In the genomic region with DNA sequence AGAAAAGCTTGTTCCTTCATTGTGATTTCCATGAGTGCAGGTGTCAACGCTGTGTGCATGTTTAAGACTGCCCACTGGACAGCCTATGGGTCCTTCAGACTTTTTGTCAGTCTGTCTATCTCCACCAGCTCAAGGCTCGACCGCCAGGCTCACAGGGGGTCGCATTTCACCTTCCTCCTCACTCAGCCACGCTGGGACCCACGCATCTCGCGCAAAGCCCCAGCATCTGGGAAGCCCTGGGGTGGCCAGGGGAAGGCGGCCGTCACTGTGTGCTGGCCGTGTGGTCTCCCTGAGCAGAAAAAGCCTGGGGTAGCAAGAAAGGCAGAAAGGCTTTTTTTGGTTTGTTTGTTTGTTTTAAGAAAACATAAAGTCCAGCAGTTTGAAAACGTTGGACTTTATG, we compare ENCODE assay signal across 2 cellular contexts.
TF ChIP-seq lines count a peak whose summit lies in the region.

No MANE protein-coding gene starts in this region.

TF ChIP-seq in liver, 16 proteins besides CTCF, POLR2A, EP300 and RAD21:
- TF ChIP-seq HNF4A (conservative IDR thresholded peaks at IDR 0.05) = no peak
- no peak for TF ChIP-seq FOXA1 (IDR thresholded peaks at IDR 0.05)
- TF ChIP-seq YY1 (IDR thresholded peaks at IDR 0.05) = no peak
- TF ChIP-seq, protein P1, sequence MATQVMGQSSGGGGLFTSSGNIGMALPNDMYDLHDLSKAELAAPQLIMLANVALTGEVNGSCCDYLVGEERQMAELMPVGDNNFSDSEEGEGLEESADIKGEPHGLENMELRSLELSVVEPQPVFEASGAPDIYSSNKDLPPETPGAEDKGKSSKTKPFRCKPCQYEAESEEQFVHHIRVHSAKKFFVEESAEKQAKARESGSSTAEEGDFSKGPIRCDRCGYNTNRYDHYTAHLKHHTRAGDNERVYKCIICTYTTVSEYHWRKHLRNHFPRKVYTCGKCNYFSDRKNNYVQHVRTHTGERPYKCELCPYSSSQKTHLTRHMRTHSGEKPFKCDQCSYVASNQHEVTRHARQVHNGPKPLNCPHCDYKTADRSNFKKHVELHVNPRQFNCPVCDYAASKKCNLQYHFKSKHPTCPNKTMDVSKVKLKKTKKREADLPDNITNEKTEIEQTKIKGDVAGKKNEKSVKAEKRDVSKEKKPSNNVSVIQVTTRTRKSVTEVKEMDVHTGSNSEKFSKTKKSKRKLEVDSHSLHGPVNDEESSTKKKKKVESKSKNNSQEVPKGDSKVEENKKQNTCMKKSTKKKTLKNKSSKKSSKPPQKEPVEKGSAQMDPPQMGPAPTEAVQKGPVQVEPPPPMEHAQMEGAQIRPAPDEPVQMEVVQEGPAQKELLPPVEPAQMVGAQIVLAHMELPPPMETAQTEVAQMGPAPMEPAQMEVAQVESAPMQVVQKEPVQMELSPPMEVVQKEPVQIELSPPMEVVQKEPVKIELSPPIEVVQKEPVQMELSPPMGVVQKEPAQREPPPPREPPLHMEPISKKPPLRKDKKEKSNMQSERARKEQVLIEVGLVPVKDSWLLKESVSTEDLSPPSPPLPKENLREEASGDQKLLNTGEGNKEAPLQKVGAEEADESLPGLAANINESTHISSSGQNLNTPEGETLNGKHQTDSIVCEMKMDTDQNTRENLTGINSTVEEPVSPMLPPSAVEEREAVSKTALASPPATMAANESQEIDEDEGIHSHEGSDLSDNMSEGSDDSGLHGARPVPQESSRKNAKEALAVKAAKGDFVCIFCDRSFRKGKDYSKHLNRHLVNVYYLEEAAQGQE (IDR thresholded peaks at IDR 0.05) = no peak
- no peak for TF ChIP-seq SP1 (IDR thresholded peaks at IDR 0.05)
- TF ChIP-seq ATF3 (IDR thresholded peaks at IDR 0.05) = no peak
- TF ChIP-seq RXRA (IDR thresholded peaks at IDR 0.05) = no peak
- TF ChIP-seq, protein P2, sequence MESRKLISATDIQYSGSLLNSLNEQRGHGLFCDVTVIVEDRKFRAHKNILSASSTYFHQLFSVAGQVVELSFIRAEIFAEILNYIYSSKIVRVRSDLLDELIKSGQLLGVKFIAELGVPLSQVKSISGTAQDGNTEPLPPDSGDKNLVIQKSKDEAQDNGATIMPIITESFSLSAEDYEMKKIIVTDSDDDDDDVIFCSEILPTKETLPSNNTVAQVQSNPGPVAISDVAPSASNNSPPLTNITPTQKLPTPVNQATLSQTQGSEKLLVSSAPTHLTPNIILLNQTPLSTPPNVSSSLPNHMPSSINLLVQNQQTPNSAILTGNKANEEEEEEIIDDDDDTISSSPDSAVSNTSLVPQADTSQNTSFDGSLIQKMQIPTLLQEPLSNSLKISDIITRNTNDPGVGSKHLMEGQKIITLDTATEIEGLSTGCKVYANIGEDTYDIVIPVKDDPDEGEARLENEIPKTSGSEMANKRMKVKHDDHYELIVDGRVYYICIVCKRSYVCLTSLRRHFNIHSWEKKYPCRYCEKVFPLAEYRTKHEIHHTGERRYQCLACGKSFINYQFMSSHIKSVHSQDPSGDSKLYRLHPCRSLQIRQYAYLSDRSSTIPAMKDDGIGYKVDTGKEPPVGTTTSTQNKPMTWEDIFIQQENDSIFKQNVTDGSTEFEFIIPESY (IDR thresholded peaks at IDR 0.05) = no peak
- TF ChIP-seq HNF4G (IDR thresholded peaks at IDR 0.05) = no peak
- no peak for TF ChIP-seq JUND (IDR thresholded peaks at IDR 0.05)
- no peak for TF ChIP-seq TAF1 (conservative IDR thresholded peaks at IDR 0.05)
- no peak for TF ChIP-seq GABPA (IDR thresholded peaks at IDR 0.05 in 1 of 2, conservative IDR thresholded peaks at IDR 0.05 in 1 of 2)
- no peak for TF ChIP-seq NR2F2 (IDR thresholded peaks at IDR 0.05)
- TF ChIP-seq FOXA2 (IDR thresholded peaks at IDR 0.05) = no peak
- TF ChIP-seq, protein P3, sequence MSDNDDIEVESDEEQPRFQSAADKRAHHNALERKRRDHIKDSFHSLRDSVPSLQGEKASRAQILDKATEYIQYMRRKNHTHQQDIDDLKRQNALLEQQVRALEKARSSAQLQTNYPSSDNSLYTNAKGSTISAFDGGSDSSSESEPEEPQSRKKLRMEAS (IDR thresholded peaks at IDR 0.05) = no peak
- no peak for TF ChIP-seq EGR1 (IDR thresholded peaks at IDR 0.05; ENCODE audit: low read depth in 2 of 2)

TF ChIP-seq in HepG2, 621 proteins besides CTCF, POLR2A, EP300 and RAD21 (continued from another document):
- TF ChIP-seq IKZF4 (CRISPR knock-in tag; IDR thresholded peaks at IDR 0.05; ENCODE audit: borderline replicate concordance, low read depth, not compliant biosample characterization) (no peak), ZNF430 (CRISPR knock-in tag; IDR thresholded peaks at IDR 0.05) (no peak), ETV5 (CRISPR knock-in tag; IDR thresholded peaks at IDR 0.05; ENCODE audit: borderline replicate concordance) (no peak), NFE2 (CRISPR knock-in tag; IDR thresholded peaks at IDR 0.05) (no peak), FOXA3 (CRISPR knock-in tag; IDR thresholded peaks at IDR 0.05) (no peak), MAFK (conservative IDR thresholded peaks at IDR 0.05 in 1 of 2, IDR thresholded peaks at IDR 0.05 in 1 of 2; ENCODE audit: low read length in 2 of 2) (no peak), BHLHE40 (IDR thresholded peaks at IDR 0.05; ENCODE audit: low read length) (no peak), PAWR (CRISPR knock-in tag; IDR thresholded peaks at IDR 0.05; ENCODE audit: borderline replicate concordance) (no peak), ZNF580 (CRISPR knock-in tag; IDR thresholded peaks at IDR 0.05; ENCODE audit: borderline replicate concordance, low read depth) (no peak)
- TF ChIP-seq, protein P4, sequence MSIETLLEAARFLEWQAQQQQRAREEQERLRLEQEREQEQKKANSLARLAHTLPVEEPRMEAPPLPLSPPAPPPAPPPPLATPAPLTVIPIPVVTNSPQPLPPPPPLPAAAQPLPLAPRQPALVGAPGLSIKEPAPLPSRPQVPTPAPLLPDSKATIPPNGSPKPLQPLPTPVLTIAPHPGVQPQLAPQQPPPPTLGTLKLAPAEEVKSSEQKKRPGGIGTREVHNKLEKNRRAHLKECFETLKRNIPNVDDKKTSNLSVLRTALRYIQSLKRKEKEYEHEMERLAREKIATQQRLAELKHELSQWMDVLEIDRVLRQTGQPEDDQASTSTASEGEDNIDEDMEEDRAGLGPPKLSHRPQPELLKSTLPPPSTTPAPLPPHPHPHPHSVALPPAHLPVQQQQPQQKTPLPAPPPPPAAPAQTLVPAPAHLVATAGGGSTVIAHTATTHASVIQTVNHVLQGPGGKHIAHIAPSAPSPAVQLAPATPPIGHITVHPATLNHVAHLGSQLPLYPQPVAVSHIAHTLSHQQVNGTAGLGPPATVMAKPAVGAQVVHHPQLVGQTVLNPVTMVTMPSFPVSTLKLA (IDR thresholded peaks at IDR 0.05) = no peak
